Comparison of ENCODE assay signal across 8 cellular contexts in the genomic region with DNA sequence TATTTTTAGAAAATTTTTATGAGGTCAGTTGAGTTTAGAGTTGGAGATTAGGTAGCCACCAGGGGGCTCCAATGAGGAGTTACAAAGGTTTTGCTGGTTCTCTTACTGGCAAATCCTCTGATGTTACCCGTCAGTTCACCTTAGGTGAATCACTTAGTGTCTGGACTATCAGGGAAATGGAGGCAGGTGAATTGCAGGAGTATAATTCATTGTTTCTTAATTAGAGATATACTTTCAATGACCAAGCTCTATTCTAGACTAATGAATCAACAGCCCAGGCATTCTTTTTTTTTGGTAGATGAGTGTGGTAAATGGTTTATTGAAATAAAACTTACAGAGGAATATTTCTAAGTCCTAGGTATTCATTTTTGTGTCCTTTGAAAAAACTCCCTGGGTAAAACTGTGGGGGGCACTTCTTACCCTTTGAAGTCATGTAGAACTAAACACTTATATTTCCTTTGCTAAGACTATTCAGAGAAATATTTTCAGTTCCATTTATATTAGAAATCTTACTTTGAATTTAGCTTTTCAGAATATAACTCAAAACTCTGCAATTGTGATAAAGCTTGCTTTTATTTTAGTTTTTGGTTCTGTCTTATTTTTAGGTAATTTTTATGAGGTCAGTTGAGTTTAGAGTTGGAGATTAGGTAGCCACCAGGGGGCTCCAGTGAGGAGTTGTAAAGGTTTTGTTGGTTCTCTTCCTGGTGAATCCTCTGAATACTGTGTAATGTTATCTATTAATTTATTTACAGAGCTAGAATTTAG. TPM values are rescaled to one million over a fixed set of nuclear protein-coding genes. Genes with fewer than 3 reads are reported as not detected.
DNase-seq lines count a peak whose midpoint lies in the region; ATAC-seq lines count a peak whose summit lies in the region.

No MANE protein-coding gene starts in this region.

- peaks cover 17% of the 10 kb centered on the region for H3K79me1 ChIP-seq in mesenchymal stem cell (replicated peaks; ENCODE audit: low read length, poor library complexity, severe bottlenecking)

- no peaks in the 10 kb centered on the region for H3K4me1 ChIP-seq in mesenchymal stem cell (ENCODE audit: control insufficient read depth, insufficient read depth, low read depth, low read length)

- H3K14ac ChIP-seq in mesenchymal stem cell (ENCODE audit: low read length in 2 of 2), result no peak overlapping the region

- DNase-seq in NCI-H345 (lab: John Stamatoyannopoulos, UW) (peak; percentile 38), NCI-H345 treated with DMSO at 0.1 percent for 48 hours (lab: John Stamatoyannopoulos, UW; ENCODE audit: unreplicated experiment) (no peak), NCI-H2227 treated with DMSO at 0.1 percent for 48 hours (lab: John Stamatoyannopoulos, UW) (peak; percentile 26), dermis microvascular lymphatic vessel endothelial cell (ENCODE audit: low read depth in 2 of 2) (peak; percentile 58 to 78), mesenchymal stem cell (peak; percentile 75)
- peak; percentile 83 for DNase-seq in activated CD4-positive, alpha-beta T cell treated with anti-CD3 and anti-CD28 coated beads for 36 hours

- H2BK5ac ChIP-seq in mesenchymal stem cell (ENCODE audit: low read depth, low read length, poor library complexity, severe bottlenecking), result no peak overlapping the region

- peak; percentile 79 for ATAC-seq in activated CD4-positive, alpha-beta T cell treated with anti-CD3 and anti-CD28 coated beads for 36 hours
- ATAC-seq in HG03097 (IDR thresholded peaks at IDR 0.05; ENCODE audit: low FRiP score, unreplicated experiment), result no peak

- no peak overlapping the region for H4K8ac ChIP-seq in mesenchymal stem cell (ENCODE audit: low read length)

- no peak overlapping the region for H2BK120ac ChIP-seq in mesenchymal stem cell (ENCODE audit: low read depth, low read length)

- no peak overlapping the region for H4K91ac ChIP-seq in mesenchymal stem cell (ENCODE audit: low read length)

- no CpG with 5 or more reads among the region's 1 CpG for WGBS in mesenchymal stem cell

- peaks cover 33% of the 10 kb centered on the region for H3K4me1 Mint-ChIP-seq in activated CD4-positive, alpha-beta T cell treated with anti-CD3 and anti-CD28 coated beads for 36 hours
- H3K4me1 Mint-ChIP-seq in stimulated activated naive CD8-positive, alpha-beta T cell treated with anti-CD3 and anti-CD28 coated beads, Interleukin-15, Interleukin-2, amounts not matched to agents 100 ng/mL and 50 ng/mL, for 24 hours (ENCODE audit: low read depth), result peaks cover 35% of the 10 kb centered on the region

- H3K9me3 ChIP-seq in mesenchymal stem cell (ENCODE audit: control insufficient read depth, low read length), result no peaks in the 10 kb centered on the region

- H3K4me2 ChIP-seq in mesenchymal stem cell (ENCODE audit: low read length, poor library complexity, severe bottlenecking), result no peak overlapping the region

- H3K36me3 ChIP-seq in mesenchymal stem cell (ENCODE audit: control insufficient read depth in 1 of 2, insufficient read depth in 2 of 2, low read depth in 1 of 2, low read length in 2 of 2), result peaks cover 39 to 85% of the 10 kb centered on the region in 2 experiments

- peaks cover 58% of the 10 kb centered on the region for H3K36me3 Mint-ChIP-seq in activated CD4-positive, alpha-beta T cell treated with anti-CD3 and anti-CD28 coated beads for 36 hours (ENCODE audit: low read depth)
- H3K36me3 Mint-ChIP-seq in stimulated activated naive CD8-positive, alpha-beta T cell treated with anti-CD3 and anti-CD28 coated beads, Interleukin-15, Interleukin-2, amounts not matched to agents 100 ng/mL and 50 ng/mL, for 24 hours (ENCODE audit: low read depth), result peaks cover 81% of the 10 kb centered on the region

- intact Hi-C loops in activated CD4-positive, alpha-beta T cell treated with anti-CD3 and anti-CD28 coated beads for 36 hours (cut with DNase I, micrococcal nuclease), result loop anchor here (1.0 to 5.0 kb wide), 8 partner anchors 18 to 415 kb away; a partner anchor contains a TSS

- H3K27ac ChIP-seq in mesenchymal stem cell (ENCODE audit: low read length, poor library complexity, severe bottlenecking), result no peak overlapping the region

- CTCF ChIA-PET in activated CD4-positive, alpha-beta T cell treated with anti-CD3 and anti-CD28 coated beads for 36 hours (lab: Charles Lee), result interaction anchor here (0.6 to 6.0 kb wide), 52 partner anchors 8 to 473 kb away, joined by 3 to 102 read pairs (median 5); a partner anchor contains a TSS

- H3K4me3 Mint-ChIP-seq in activated CD4-positive, alpha-beta T cell treated with anti-CD3 and anti-CD28 coated beads for 36 hours, result no peak overlapping the region
- H3K4me3 Mint-ChIP-seq in stimulated activated naive CD8-positive, alpha-beta T cell treated with anti-CD3 and anti-CD28 coated beads, Interleukin-15, Interleukin-2, amounts not matched to agents 100 ng/mL and 50 ng/mL, for 24 hours, result no peak overlapping the region

- H3K4me3 ChIP-seq in mesenchymal stem cell (ENCODE audit: insufficient read depth in 1 of 2, low read depth in 1 of 2, low read length in 2 of 2), result no peak overlapping the region

- H3K18ac ChIP-seq in mesenchymal stem cell (ENCODE audit: low read depth in 1 of 2, low read length in 2 of 2), result no peak overlapping the region

- H3K23ac ChIP-seq in mesenchymal stem cell (ENCODE audit: low read length in 2 of 2), result no peak overlapping the region

- H3K9me3 Mint-ChIP-seq in activated CD4-positive, alpha-beta T cell treated with anti-CD3 and anti-CD28 coated beads for 36 hours (ENCODE audit: low read depth), result no peaks in the 10 kb centered on the region
- no peaks in the 10 kb centered on the region for H3K9me3 Mint-ChIP-seq in stimulated activated naive CD8-positive, alpha-beta T cell treated with anti-CD3 and anti-CD28 coated beads, Interleukin-15, Interleukin-2, amounts not matched to agents 100 ng/mL and 50 ng/mL, for 24 hours

- no peak overlapping the region for H3K9ac ChIP-seq in mesenchymal stem cell (ENCODE audit: low read length)

- peak overlapping the region; percentile 56 for H3K27ac Mint-ChIP-seq in activated CD4-positive, alpha-beta T cell treated with anti-CD3 and anti-CD28 coated beads for 36 hours
- H3K27ac Mint-ChIP-seq in stimulated activated naive CD8-positive, alpha-beta T cell treated with anti-CD3 and anti-CD28 coated beads, Interleukin-15, Interleukin-2, amounts not matched to agents 100 ng/mL and 50 ng/mL, for 24 hours, result peak overlapping the region; percentile 41

- H3K27me3 ChIP-seq in mesenchymal stem cell (ENCODE audit: control insufficient read depth in 1 of 2, insufficient read depth in 1 of 2, low read length in 2 of 2), result no peaks in the 10 kb centered on the region

- POLR2A ChIA-PET in activated CD4-positive, alpha-beta T cell treated with anti-CD3 and anti-CD28 coated beads for 36 hours (lab: Charles Lee), result no interaction called here

- no peak overlapping the region for H2BK12ac ChIP-seq in mesenchymal stem cell (ENCODE audit: low read length in 2 of 2)

- H2AK5ac ChIP-seq in mesenchymal stem cell (ENCODE audit: low read length, severe bottlenecking), result no peak overlapping the region

- H3K27me3 Mint-ChIP-seq in activated CD4-positive, alpha-beta T cell treated with anti-CD3 and anti-CD28 coated beads for 36 hours, result no peaks in the 10 kb centered on the region
- H3K27me3 Mint-ChIP-seq in stimulated activated naive CD8-positive, alpha-beta T cell treated with anti-CD3 and anti-CD28 coated beads, Interleukin-15, Interleukin-2, amounts not matched to agents 100 ng/mL and 50 ng/mL, for 24 hours, result no peaks in the 10 kb centered on the region

- H2AFZ ChIP-seq in mesenchymal stem cell (ENCODE audit: low read depth, low read length), result no peak overlapping the region

- H3K4ac ChIP-seq in mesenchymal stem cell (ENCODE audit: low read depth in 1 of 2, low read length in 2 of 2), result no peak overlapping the region

- no peak overlapping the region for H2BK15ac ChIP-seq in mesenchymal stem cell (ENCODE audit: low read depth, poor library complexity, severe bottlenecking)

RNA-seq across cellular contexts. Expression of a gene that starts 17.7 kb away (rescaled TPM):
- total RNA-seq in activated CD4-positive, alpha-beta T cell treated with anti-CD3 and anti-CD28 coated beads for 36 hours, result 100 to 1,000 TPM; 109 to 135 TPM
- 98.1 and 104 TPM in 2 replicates for total RNA-seq in dermis microvascular lymphatic vessel endothelial cell
- polyA plus RNA-seq in mesenchymal stem cell (2013, experiment 1 of 2), result 93.6 TPM
- 101 TPM for polyA plus RNA-seq in mesenchymal stem cell (2013, experiment 2 of 2)

RNA-seq across cellular contexts. Expression of a gene that starts 24.8 kb away (rescaled TPM):
- 10 to 100 TPM; 15.3 to 15.4 TPM for total RNA-seq in activated CD4-positive, alpha-beta T cell treated with anti-CD3 and anti-CD28 coated beads for 36 hours
- total RNA-seq in dermis microvascular lymphatic vessel endothelial cell, result 1.3 and 1.6 TPM in 2 replicates
- polyA plus RNA-seq in mesenchymal stem cell (2013, experiment 1 of 2), result 0.81 TPM
- 0.99 TPM for polyA plus RNA-seq in mesenchymal stem cell (2013, experiment 2 of 2)
